9 cellular contexts compared by ENCODE assay signal in the genomic region with DNA sequence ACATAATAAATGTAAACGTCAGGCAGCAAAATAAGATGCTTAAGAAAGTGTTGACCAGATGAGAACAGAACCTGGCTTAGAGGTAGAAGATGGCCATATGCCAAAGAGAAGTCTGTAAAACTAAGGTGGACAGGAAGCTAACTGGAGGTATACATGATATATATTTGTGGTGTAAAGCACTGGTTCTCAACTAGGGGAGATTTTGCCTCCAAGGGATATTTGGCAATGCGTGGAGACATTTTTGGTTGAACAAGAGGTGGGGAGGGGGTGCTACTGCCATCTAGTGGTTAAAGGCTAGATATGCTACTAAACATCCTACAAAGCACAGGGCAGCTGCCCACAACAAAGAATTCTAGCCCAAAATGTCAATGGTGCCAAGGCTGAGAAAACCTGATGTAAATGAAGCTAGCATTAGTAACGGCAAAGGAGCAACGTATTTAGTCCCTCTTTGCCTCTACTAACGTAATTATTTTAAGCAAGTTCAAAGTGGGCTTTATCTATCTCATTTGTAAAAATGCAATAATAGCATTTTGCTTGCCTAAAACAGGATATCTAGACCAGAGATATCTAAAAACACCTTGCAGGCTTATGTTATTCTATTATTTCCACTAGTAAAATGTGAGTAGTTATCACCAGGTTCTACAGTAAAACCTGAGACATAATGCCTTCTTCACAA.
DNase-seq lines count a peak whose midpoint lies in the region; ATAC-seq and TF ChIP-seq lines count a peak whose summit lies in the region.
"Had no signal": no experiment of that assay in that cellular context is flagged by ENCODE, and none has a peak within 500 bp of the region (broad histone marks: within the 10 kb centered on the region; RNA-seq: fewer than 3 reads in every experiment).

No MANE protein-coding gene starts in this region.

- H3K79me2 ChIP-seq in GM23338 (replicated peaks; ENCODE audit: insufficient read depth), result no peaks in the 10 kb centered on the region

- in situ Hi-C loops in astrocyte of the spinal cord (cut with HindIII; ENCODE audit: low sequenced_read_pairs), result no loop called here

- H3K27me3 Mint-ChIP-seq in GM23338 (ENCODE audit: insufficient read depth, low read depth, poor library complexity), result peaks cover 2% of the 10 kb centered on the region
- H3K27me3 Mint-ChIP-seq: activated naive CD4-positive, alpha-beta T cell treated with anti-CD3 and anti-CD28 coated beads, Interleukin-2, amount 50 U/mL, for 24 hours had no signal

- H3K4me2 ChIP-seq in GM23338, result no peak overlapping the region

- no peaks in the 10 kb centered on the region for H3K4me1 ChIP-seq in GM23338 (ENCODE audit: insufficient read depth)

- no peak overlapping the region for H3K27ac Mint-ChIP-seq in GM23338
- H3K27ac Mint-ChIP-seq: activated naive CD4-positive, alpha-beta T cell treated with anti-CD3 and anti-CD28 coated beads, Interleukin-2, amount 50 U/mL, for 24 hours had no signal

- H4K20me1 ChIP-seq in GM23338 (replicated peaks; ENCODE audit: insufficient read depth), result no peaks in the 10 kb centered on the region

- peaks cover 23% of the 10 kb centered on the region for H3K36me3 Mint-ChIP-seq in GM23338 (ENCODE audit: low read depth)

- H3K4me3 Mint-ChIP-seq in GM23338, result no peak overlapping the region
- H3K4me3 Mint-ChIP-seq: activated naive CD4-positive, alpha-beta T cell treated with anti-CD3 and anti-CD28 coated beads, Interleukin-2, amount 50 U/mL, for 24 hours had no signal

- H3K27ac ChIP-seq in GM23338 (ENCODE audit: low read depth), result no peak overlapping the region

- no peaks in the 10 kb centered on the region for H3K9me2 ChIP-seq in GM23338 (ENCODE audit: insufficient read depth)

- H3K36me3 ChIP-seq in GM23338 (ENCODE audit: insufficient read depth), result 0 out of 2 replicates have a peak, but pooled peaks cover 2% of the 10 kb centered on the region

- H3K4me3 ChIP-seq in GM23338 (no peak overlapping the region), astrocyte of the spinal cord (ENCODE audit: low read depth, low read length) (no peak overlapping the region)

- no peak overlapping the region for H2AFZ ChIP-seq in GM23338

- peak; percentile 86 to 90 for TF ChIP-seq CTCF in GM23338 (conservative IDR thresholded peaks at IDR 0.05; ENCODE audit: low read depth in 2 of 2)
- TF ChIP-seq CTCF in astrocyte of the spinal cord (IDR thresholded peaks at IDR 0.05; ENCODE audit: low read depth, low read length), result peak; percentile 86

- H3K9me3 Mint-ChIP-seq in GM23338, result no peaks in the 10 kb centered on the region; the same call in 2 of the 3 replicates
- H3K9me3 Mint-ChIP-seq: activated naive CD4-positive, alpha-beta T cell treated with anti-CD3 and anti-CD28 coated beads, Interleukin-2, amount 50 U/mL, for 24 hours had no signal

- ATAC-seq in GM23338 (peak; percentile 89), HG02970 (IDR thresholded peaks at IDR 0.05; ENCODE audit: low FRiP score, unreplicated experiment) (no peak)

- no peaks in the 10 kb centered on the region for H3K27me3 ChIP-seq in GM23338 (ENCODE audit: insufficient read depth)

- no peaks in the 10 kb centered on the region for H3F3A ChIP-seq in GM23338 (replicated peaks; ENCODE audit: low read depth)

- no peaks in the 10 kb centered on the region for H3K4me1 Mint-ChIP-seq in GM23338

- DNase-seq in D341Med (ENCODE audit: low spot score), result peak; percentile 60
- peak; percentile 88 for DNase-seq in GM23338 (ENCODE audit: low spot score)
- peak; percentile 51 for DNase-seq in NCI-H1694 treated with DMSO at 0.1 percent for 48 hours (lab: John Stamatoyannopoulos, UW)
- DNase-seq in T-helper 22 cell (ENCODE audit: low read depth), result peak; percentile 1
- peak; percentile 67 for DNase-seq in astrocyte of the spinal cord (ENCODE audit: low read depth, low spot score)
- DNase-seq in iPS-NIHi7 (ENCODE audit: extremely low spot score), result peak; percentile 59
- peak; percentile 5 to 25 (median 18) for DNase-seq in stimulated activated CD4-positive, alpha-beta T cell treated with anti-CD3 and anti-CD28 coated beads, Interleukin-1b, Interleukin-23, amount 100 ng/mL, for 24 hours (ENCODE audit: low read depth in 4 of 4, low spot score in 1 of 4)

TF ChIP-seq in GM23338, 12 proteins besides CTCF, POLR2A, EP300 and RAD21 (continues in another document):
- TF ChIP-seq, protein P1, sequence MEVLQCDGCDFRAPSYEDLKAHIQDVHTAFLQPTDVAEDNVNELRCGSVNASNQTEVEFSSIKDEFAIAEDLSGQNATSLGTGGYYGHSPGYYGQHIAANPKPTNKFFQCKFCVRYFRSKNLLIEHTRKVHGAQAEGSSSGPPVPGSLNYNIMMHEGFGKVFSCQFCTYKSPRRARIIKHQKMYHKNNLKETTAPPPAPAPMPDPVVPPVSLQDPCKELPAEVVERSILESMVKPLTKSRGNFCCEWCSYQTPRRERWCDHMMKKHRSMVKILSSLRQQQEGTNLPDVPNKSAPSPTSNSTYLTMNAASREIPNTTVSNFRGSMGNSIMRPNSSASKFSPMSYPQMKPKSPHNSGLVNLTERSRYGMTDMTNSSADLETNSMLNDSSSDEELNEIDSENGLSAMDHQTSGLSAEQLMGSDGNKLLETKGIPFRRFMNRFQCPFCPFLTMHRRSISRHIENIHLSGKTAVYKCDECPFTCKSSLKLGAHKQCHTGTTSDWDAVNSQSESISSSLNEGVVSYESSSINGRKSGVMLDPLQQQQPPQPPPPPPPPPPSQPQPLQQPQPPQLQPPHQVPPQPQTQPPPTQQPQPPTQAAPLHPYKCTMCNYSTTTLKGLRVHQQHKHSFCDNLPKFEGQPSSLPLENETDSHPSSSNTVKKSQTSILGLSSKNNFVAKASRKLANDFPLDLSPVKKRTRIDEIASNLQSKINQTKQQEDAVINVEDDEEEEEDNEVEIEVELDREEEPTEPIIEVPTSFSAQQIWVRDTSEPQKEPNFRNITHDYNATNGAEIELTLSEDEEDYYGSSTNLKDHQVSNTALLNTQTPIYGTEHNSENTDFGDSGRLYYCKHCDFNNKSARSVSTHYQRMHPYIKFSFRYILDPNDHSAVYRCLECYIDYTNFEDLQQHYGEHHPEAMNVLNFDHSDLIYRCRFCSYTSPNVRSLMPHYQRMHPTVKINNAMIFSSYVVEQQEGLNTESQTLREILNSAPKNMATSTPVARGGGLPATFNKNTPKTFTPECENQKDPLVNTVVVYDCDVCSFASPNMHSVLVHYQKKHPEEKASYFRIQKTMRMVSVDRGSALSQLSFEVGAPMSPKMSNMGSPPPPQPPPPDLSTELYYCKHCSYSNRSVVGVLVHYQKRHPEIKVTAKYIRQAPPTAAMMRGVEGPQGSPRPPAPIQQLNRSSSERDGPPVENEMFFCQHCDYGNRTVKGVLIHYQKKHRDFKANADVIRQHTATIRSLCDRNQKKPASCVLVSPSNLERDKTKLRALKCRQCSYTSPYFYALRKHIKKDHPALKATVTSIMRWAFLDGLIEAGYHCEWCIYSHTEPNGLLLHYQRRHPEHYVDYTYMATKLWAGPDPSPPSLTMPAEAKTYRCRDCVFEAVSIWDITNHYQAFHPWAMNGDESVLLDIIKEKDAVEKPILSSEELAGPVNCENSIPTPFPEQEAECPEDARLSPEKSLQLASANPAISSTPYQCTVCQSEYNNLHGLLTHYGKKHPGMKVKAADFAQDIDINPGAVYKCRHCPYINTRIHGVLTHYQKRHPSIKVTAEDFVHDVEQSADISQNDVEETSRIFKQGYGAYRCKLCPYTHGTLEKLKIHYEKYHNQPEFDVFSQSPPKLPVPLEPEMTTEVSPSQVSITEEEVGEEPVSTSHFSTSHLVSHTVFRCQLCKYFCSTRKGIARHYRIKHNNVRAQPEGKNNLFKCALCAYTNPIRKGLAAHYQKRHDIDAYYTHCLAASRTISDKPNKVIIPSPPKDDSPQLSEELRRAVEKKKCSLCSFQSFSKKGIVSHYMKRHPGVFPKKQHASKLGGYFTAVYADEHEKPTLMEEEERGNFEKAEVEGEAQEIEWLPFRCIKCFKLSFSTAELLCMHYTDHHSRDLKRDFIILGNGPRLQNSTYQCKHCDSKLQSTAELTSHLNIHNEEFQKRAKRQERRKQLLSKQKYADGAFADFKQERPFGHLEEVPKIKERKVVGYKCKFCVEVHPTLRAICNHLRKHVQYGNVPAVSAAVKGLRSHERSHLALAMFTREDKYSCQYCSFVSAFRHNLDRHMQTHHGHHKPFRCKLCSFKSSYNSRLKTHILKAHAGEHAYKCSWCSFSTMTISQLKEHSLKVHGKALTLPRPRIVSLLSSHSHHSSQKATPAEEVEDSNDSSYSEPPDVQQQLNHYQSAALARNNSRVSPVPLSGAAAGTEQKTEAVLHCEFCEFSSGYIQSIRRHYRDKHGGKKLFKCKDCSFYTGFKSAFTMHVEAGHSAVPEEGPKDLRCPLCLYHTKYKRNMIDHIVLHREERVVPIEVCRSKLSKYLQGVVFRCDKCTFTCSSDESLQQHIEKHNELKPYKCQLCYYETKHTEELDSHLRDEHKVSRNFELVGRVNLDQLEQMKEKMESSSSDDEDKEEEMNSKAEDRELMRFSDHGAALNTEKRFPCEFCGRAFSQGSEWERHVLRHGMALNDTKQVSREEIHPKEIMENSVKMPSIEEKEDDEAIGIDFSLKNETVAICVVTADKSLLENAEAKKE (CRISPR knock-in tag; IDR thresholded peaks at IDR 0.05), result no peak
- TF ChIP-seq JUNB (IDR thresholded peaks at IDR 0.05; ENCODE audit: unreplicated experiment) (no peak), POLR2AphosphoS5 (IDR thresholded peaks at IDR 0.05; ENCODE audit: low read depth) (no peak)
- TF ChIP-seq, protein P2, sequence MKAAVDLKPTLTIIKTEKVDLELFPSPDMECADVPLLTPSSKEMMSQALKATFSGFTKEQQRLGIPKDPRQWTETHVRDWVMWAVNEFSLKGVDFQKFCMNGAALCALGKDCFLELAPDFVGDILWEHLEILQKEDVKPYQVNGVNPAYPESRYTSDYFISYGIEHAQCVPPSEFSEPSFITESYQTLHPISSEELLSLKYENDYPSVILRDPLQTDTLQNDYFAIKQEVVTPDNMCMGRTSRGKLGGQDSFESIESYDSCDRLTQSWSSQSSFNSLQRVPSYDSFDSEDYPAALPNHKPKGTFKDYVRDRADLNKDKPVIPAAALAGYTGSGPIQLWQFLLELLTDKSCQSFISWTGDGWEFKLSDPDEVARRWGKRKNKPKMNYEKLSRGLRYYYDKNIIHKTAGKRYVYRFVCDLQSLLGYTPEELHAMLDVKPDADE (IDR thresholded peaks at IDR 0.05), result no peak

Comparison
In these comparisons a context has a peak if more than half of its experiments do, and no peak if none do; other contexts are left out.
1. DNase-seq: peak in every context shown above with its lines; median percentile 88 in GM23338; 67 in astrocyte of the spinal cord; 60 in D341Med; 59 in iPS-NIHi7; 51 in NCI-H1694 treated with DMSO at 0.1 percent for 48 hours; 18 in stimulated activated CD4-positive, alpha-beta T cell treated with anti-CD3 and anti-CD28 coated beads, Interleukin-1b, Interleukin-23, amount 100 ng/mL, for 24 hours; 1 in T-helper 22 cell.